Comparison of ENCODE assay signal across 1 cellular context in genomic region chr3:119498188-119498987, GRCh38.
A peak's percentile ranks its signal among the peaks of the same experiment; 100 is the strongest.
TF ChIP-seq lines count a peak whose summit lies in the region.

A gene with protein sequence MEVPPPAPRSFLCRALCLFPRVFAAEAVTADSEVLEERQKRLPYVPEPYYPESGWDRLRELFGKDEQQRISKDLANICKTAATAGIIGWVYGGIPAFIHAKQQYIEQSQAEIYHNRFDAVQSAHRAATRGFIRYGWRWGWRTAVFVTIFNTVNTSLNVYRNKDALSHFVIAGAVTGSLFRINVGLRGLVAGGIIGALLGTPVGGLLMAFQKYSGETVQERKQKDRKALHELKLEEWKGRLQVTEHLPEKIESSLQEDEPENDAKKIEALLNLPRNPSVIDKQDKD (plus strand): TSS chr3:119498547. CDS start chr3:119498734, 187 bp downstream.

TF ChIP-seq in HepG2, 621 proteins besides CTCF, POLR2A, EP300 and RAD21 (continued from another document and continues in another):
- TF ChIP-seq SNAPC4 (CRISPR knock-in tag; IDR thresholded peaks at IDR 0.05) (peak; percentile 47; the same call in 1 of the 2 replicates), GABPA (IDR thresholded peaks at IDR 0.05; ENCODE audit: low read depth, low read length) (peak; percentile 89), GABPA (CRISPR knock-in tag; IDR thresholded peaks at IDR 0.05; ENCODE audit: low read depth) (peak; percentile 99), ZNF468 (CRISPR knock-in tag; IDR thresholded peaks at IDR 0.05) (no peak), MATR3 (CRISPR knock-in tag; IDR thresholded peaks at IDR 0.05) (no peak), ZNF382 (CRISPR knock-in tag; IDR thresholded peaks at IDR 0.05; ENCODE audit: borderline replicate concordance) (no peak), ZNF598 (CRISPR knock-in tag; IDR thresholded peaks at IDR 0.05; ENCODE audit: borderline replicate concordance) (peak; percentile 89), TMF1 (CRISPR knock-in tag; IDR thresholded peaks at IDR 0.05; ENCODE audit: low read depth) (no peak), SIN3B (IDR thresholded peaks at IDR 0.05; ENCODE audit: low read length) (peak; percentile 29; the same call in 1 of the 2 replicates), THAP8 (CRISPR knock-in tag; IDR thresholded peaks at IDR 0.05; ENCODE audit: borderline replicate concordance) (no peak), RCOR2 (CRISPR knock-in tag; IDR thresholded peaks at IDR 0.05) (no peak), ZBTB2 (CRISPR knock-in tag; IDR thresholded peaks at IDR 0.05; ENCODE audit: low read depth) (peak; percentile 67; the same call in 1 of the 2 replicates), TRIM22 (IDR thresholded peaks at IDR 0.05) (no peak), SNAI1 (CRISPR knock-in tag; IDR thresholded peaks at IDR 0.05; ENCODE audit: borderline replicate concordance) (peak; percentile 57; the same call in 1 of the 2 replicates), ZNF737 (CRISPR knock-in tag; IDR thresholded peaks at IDR 0.05; ENCODE audit: borderline replicate concordance) (no peak; the same call in 1 of the 2 replicates), ATAD3A (CRISPR knock-in tag; IDR thresholded peaks at IDR 0.05) (0 out of 2 replicates have a peak, but pooled peaks have one; percentile 67), ZNF597 (CRISPR knock-in tag; IDR thresholded peaks at IDR 0.05) (no peak), SALL2 (CRISPR knock-in tag; IDR thresholded peaks at IDR 0.05) (0 out of 2 replicates have a peak, but pooled peaks have one; percentile 72), ZNF547 (CRISPR knock-in tag; IDR thresholded peaks at IDR 0.05) (peak; percentile 45; the same call in 1 of the 2 replicates), SRSF1 (optimal IDR thresholded peaks at IDR 0.05; ENCODE audit: low read depth, low read length) (no peak), ZNF619 (CRISPR knock-in tag; IDR thresholded peaks at IDR 0.05) (0 out of 2 replicates have a peak, but pooled peaks have one; percentile 22), ZNF567 (CRISPR knock-in tag; IDR thresholded peaks at IDR 0.05; ENCODE audit: borderline replicate concordance) (no peak), DMAP1 (CRISPR knock-in tag; IDR thresholded peaks at IDR 0.05) (peak; percentile 98), TAF1 (CRISPR knock-in tag; IDR thresholded peaks at IDR 0.05) (peak; percentile 91), ZNF225 (CRISPR knock-in tag; IDR thresholded peaks at IDR 0.05) (no peak), ARHGAP35 (CRISPR knock-in tag; IDR thresholded peaks at IDR 0.05; ENCODE audit: borderline replicate concordance) (peak; percentile 32; the same call in 1 of the 2 replicates), ZFP36 (IDR thresholded peaks at IDR 0.05; ENCODE audit: borderline replicate concordance, low read depth, low read length, partially characterized antibody) (no peak), XBP1 (CRISPR knock-in tag; IDR thresholded peaks at IDR 0.05) (no peak; the same call in 1 of the 2 replicates), PAX8 (CRISPR knock-in tag; IDR thresholded peaks at IDR 0.05; ENCODE audit: borderline replicate concordance) (peak; percentile 65; the same call in 1 of the 2 replicates), NR2F1 (CRISPR knock-in tag; IDR thresholded peaks at IDR 0.05) (peak in 1 of 2 experiments; percentile 86; a peak in 3 of 4 replicates), CHD4 (IDR thresholded peaks at IDR 0.05; ENCODE audit: borderline replicate concordance, low read length) (no peak), ZNF558 (CRISPR knock-in tag; IDR thresholded peaks at IDR 0.05; ENCODE audit: borderline replicate concordance) (peak; percentile 79; the same call in 1 of the 2 replicates), ZNF3 (CRISPR knock-in tag; IDR thresholded peaks at IDR 0.05) (no peak)
- TF ChIP-seq, protein P1, sequence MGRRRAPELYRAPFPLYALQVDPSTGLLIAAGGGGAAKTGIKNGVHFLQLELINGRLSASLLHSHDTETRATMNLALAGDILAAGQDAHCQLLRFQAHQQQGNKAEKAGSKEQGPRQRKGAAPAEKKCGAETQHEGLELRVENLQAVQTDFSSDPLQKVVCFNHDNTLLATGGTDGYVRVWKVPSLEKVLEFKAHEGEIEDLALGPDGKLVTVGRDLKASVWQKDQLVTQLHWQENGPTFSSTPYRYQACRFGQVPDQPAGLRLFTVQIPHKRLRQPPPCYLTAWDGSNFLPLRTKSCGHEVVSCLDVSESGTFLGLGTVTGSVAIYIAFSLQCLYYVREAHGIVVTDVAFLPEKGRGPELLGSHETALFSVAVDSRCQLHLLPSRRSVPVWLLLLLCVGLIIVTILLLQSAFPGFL (CRISPR knock-in tag; IDR thresholded peaks at IDR 0.05): no peak
- TF ChIP-seq, protein P2, sequence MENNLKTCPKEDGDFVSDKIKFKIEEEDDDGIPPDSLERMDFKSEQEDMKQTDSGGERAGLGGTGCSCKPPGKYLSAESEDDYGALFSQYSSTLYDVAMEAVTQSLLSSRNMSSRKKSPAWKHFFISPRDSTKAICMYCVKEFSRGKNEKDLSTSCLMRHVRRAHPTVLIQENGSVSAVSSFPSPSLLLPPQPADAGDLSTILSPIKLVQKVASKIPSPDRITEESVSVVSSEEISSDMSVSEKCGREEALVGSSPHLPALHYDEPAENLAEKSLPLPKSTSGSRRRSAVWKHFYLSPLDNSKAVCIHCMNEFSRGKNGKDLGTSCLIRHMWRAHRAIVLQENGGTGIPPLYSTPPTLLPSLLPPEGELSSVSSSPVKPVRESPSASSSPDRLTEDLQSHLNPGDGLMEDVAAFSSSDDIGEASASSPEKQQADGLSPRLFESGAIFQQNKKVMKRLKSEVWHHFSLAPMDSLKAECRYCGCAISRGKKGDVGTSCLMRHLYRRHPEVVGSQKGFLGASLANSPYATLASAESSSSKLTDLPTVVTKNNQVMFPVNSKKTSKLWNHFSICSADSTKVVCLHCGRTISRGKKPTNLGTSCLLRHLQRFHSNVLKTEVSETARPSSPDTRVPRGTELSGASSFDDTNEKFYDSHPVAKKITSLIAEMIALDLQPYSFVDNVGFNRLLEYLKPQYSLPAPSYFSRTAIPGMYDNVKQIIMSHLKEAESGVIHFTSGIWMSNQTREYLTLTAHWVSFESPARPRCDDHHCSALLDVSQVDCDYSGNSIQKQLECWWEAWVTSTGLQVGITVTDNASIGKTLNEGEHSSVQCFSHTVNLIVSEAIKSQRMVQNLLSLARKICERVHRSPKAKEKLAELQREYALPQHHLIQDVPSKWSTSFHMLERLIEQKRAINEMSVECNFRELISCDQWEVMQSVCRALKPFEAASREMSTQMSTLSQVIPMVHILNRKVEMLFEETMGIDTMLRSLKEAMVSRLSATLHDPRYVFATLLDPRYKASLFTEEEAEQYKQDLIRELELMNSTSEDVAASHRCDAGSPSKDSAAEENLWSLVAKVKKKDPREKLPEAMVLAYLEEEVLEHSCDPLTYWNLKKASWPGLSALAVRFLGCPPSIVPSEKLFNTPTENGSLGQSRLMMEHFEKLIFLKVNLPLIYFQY (CRISPR knock-in tag; IDR thresholded peaks at IDR 0.05; ENCODE audit: borderline replicate concordance): peak; percentile 36; the same call in 1 of the 2 replicates
- TF ChIP-seq, protein P3, sequence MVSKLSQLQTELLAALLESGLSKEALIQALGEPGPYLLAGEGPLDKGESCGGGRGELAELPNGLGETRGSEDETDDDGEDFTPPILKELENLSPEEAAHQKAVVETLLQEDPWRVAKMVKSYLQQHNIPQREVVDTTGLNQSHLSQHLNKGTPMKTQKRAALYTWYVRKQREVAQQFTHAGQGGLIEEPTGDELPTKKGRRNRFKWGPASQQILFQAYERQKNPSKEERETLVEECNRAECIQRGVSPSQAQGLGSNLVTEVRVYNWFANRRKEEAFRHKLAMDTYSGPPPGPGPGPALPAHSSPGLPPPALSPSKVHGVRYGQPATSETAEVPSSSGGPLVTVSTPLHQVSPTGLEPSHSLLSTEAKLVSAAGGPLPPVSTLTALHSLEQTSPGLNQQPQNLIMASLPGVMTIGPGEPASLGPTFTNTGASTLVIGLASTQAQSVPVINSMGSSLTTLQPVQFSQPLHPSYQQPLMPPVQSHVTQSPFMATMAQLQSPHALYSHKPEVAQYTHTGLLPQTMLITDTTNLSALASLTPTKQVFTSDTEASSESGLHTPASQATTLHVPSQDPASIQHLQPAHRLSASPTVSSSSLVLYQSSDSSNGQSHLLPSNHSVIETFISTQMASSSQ (IDR thresholded peaks at IDR 0.05; ENCODE audit: low read depth): 0 out of 2 replicates have a peak, but pooled peaks have one; percentile 28
- TF ChIP-seq, protein P3 (CRISPR knock-in tag; IDR thresholded peaks at IDR 0.05; ENCODE audit: borderline replicate concordance): peak; percentile 45; the same call in 1 of the 2 replicates
